In genomic region chr2:64371727-64372126, GRCh38 we compare ENCODE assay signal across 20 cellular contexts.
"Had no signal": no experiment of that assay in that cellular context is flagged by ENCODE, and none has a peak within 500 bp of the region (broad histone marks: within the 10 kb centered on the region; RNA-seq: fewer than 3 reads in every experiment).

No MANE protein-coding gene starts in this region.

- H3K4me1 ChIP-seq: left lung, pancreas had no signal

- FAIRE-seq: kidney, pancreas had no signal

- H3K9me3 Mint-ChIP-seq: activated CD4-positive, alpha-beta memory T cell treated with anti-CD3 and anti-CD28 coated beads for 36 hours; activated naive CD8-positive, alpha-beta T cell treated with anti-CD3 and anti-CD28 coated beads, Interleukin-2, amount 50 U/mL, for 24 hours; nephron; stimulated activated naive CD8-positive, alpha-beta T cell treated with anti-CD3 and anti-CD28 coated beads, Interleukin-15, Interleukin-2, amounts not matched to agents 100 ng/mL and 50 ng/mL, for 24 hours had no signal

- H3K27ac ChIP-seq: body of pancreas, left lung, pancreas, tibial artery had no signal

- H3K4me3 ChIP-seq: body of pancreas, left lung, pancreas, tibial artery had no signal

- H3K27me3 Mint-ChIP-seq: activated CD4-positive, alpha-beta memory T cell treated with anti-CD3 and anti-CD28 coated beads for 36 hours; activated naive CD8-positive, alpha-beta T cell treated with anti-CD3 and anti-CD28 coated beads, Interleukin-2, amount 50 U/mL, for 24 hours; stimulated activated naive CD8-positive, alpha-beta T cell treated with anti-CD3 and anti-CD28 coated beads, Interleukin-15, Interleukin-2, amounts not matched to agents 100 ng/mL and 50 ng/mL, for 24 hours had no signal

- H3K4me1 Mint-ChIP-seq: activated naive CD8-positive, alpha-beta T cell treated with anti-CD3 and anti-CD28 coated beads, Interleukin-2, amount 50 U/mL, for 24 hours had no signal

- H3K36me3 ChIP-seq: left lung, pancreas, tibial artery had no signal

- H3K27ac Mint-ChIP-seq: activated CD4-positive, alpha-beta memory T cell treated with anti-CD3 and anti-CD28 coated beads for 36 hours; activated naive CD8-positive, alpha-beta T cell treated with anti-CD3 and anti-CD28 coated beads, Interleukin-2, amount 50 U/mL, for 24 hours; nephron; stimulated activated naive CD8-positive, alpha-beta T cell treated with anti-CD3 and anti-CD28 coated beads, Interleukin-15, Interleukin-2, amounts not matched to agents 100 ng/mL and 50 ng/mL, for 24 hours had no signal

- DNase-seq: activated CD4-positive, alpha-beta memory T cell treated with anti-CD3 and anti-CD28 coated beads for 36 hours; activated CD4-positive, alpha-beta T cell treated with anti-CD3 and anti-CD28 coated beads for 48 hours; activated effector memory CD4-positive, alpha-beta T cell treated with anti-CD3 and anti-CD28 coated beads, Interleukin-2, amount 50 U/mL, for 16 hours; activated naive CD4-positive, alpha-beta T cell treated with anti-CD3 and anti-CD28 coated beads, Interleukin-2, amount 50 U/mL, for 16 hours; activated naive CD8-positive, alpha-beta T cell treated with anti-CD3 and anti-CD28 coated beads, Interleukin-2, amount 50 U/mL, for 24 hours; activated T-cell treated with anti-CD3 and anti-CD28 coated beads for 4 hours; body of pancreas; caudate nucleus; dermis blood vessel endothelial cell; effector memory CD4-positive, alpha-beta T cell; kidney; left lung; midbrain; pancreas; right cardiac atrium; stimulated activated CD4-positive, alpha-beta T cell treated with anti-CD3 and anti-CD28 coated beads, Interleukin-4, amount 100 ng/mL, for 24 hours; substantia nigra; tibial artery had no signal

- H3K4me3 Mint-ChIP-seq: activated CD4-positive, alpha-beta memory T cell treated with anti-CD3 and anti-CD28 coated beads for 36 hours; activated naive CD8-positive, alpha-beta T cell treated with anti-CD3 and anti-CD28 coated beads, Interleukin-2, amount 50 U/mL, for 24 hours; nephron; stimulated activated naive CD8-positive, alpha-beta T cell treated with anti-CD3 and anti-CD28 coated beads, Interleukin-15, Interleukin-2, amounts not matched to agents 100 ng/mL and 50 ng/mL, for 24 hours had no signal

- H3K36me3 Mint-ChIP-seq: activated CD4-positive, alpha-beta memory T cell treated with anti-CD3 and anti-CD28 coated beads for 36 hours had no signal

- H3K27me3 ChIP-seq: body of pancreas, left lung, pancreas, tibial artery had no signal

- H3K9me3 ChIP-seq: body of pancreas, left lung, pancreas, tibial artery had no signal

- ATAC-seq: activated naive CD8-positive, alpha-beta T cell treated with anti-CD3 and anti-CD28 coated beads, Interleukin-2, amount 50 U/mL, for 24 hours; body of pancreas; left lung; pancreas; right cardiac atrium had no signal
